In the genomic region with DNA sequence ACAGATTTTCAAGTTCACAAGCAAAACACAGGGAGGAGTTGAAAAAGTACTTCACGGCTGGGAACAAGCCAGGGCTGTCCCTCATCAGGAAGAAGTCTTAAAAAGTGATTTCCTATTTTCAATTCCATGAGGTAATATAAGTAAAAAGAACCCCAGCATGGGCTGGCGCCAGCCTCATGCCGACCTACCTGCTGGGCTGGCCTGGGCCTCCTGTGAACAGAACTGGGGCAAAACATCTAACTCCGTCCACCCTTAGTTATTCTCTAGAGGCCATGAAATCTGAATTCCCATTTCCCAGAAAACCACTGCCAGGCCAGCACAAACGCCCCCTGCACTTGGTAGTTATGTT, we compare ENCODE assay signal across 8 cellular contexts.
DNase-seq lines count a peak whose midpoint lies in the region; ATAC-seq and TF ChIP-seq lines count a peak whose summit lies in the region.

No MANE protein-coding gene starts in this region.

- peak overlapping the region; percentile 62 for H3K4me3 Mint-ChIP-seq in activated naive CD4-positive, alpha-beta T cell treated with anti-CD3 and anti-CD28 coated beads, Interleukin-2, amount 10 ng/mL, durations not matched to agents 7 days and 5 days
- peak overlapping the region; percentile 74 to 89 (median 84) for H3K4me3 Mint-ChIP-seq in naive thymus-derived CD8-positive, alpha-beta T cell

- H3K27ac ChIP-seq in cingulate gyrus (ENCODE audit: low read depth, low read length) (peak overlapping the region; percentile 94), upper lobe of right lung (peak overlapping the region; percentile 91)

- intact Hi-C loops in upper lobe of right lung (cut with DNase I): no loop called here

- H3K4me1 ChIP-seq in upper lobe of right lung: peaks cover 54% of the 10 kb centered on the region

- peaks cover 19% of the 10 kb centered on the region for H3K36me3 ChIP-seq in upper lobe of right lung

- CTCF ChIA-PET in activated naive CD4-positive, alpha-beta T cell treated with anti-CD3 and anti-CD28 coated beads, Interleukin-2, amount 10 ng/mL, durations not matched to agents 7 days and 5 days (lab: Charles Lee): interaction anchor here (0.7 to 10.1 kb wide), 15 partner anchors 9 to 209 kb away, joined by 3 to 124 read pairs (median 6); a partner anchor contains a TSS

- no peak for ATAC-seq in naive thymus-derived CD8-positive, alpha-beta T cell
- ATAC-seq in upper lobe of right lung (no peak), HG03175 (IDR thresholded peaks at IDR 0.05; ENCODE audit: unreplicated experiment) (no peak), GM21717 (IDR thresholded peaks at IDR 0.05; ENCODE audit: unreplicated experiment) (no peak)

- H3K27me3 ChIP-seq in upper lobe of right lung: no peaks in the 10 kb centered on the region

- peaks cover 61% of the 10 kb centered on the region for H3K36me3 Mint-ChIP-seq in activated naive CD4-positive, alpha-beta T cell treated with anti-CD3 and anti-CD28 coated beads, Interleukin-2, amount 10 ng/mL, durations not matched to agents 7 days and 5 days
- H3K36me3 Mint-ChIP-seq in naive thymus-derived CD8-positive, alpha-beta T cell: peaks cover 0 to 11% (median 11%) of the 10 kb centered on the region in 3 donors

- DNase-seq in activated naive CD4-positive, alpha-beta T cell treated with anti-CD3 and anti-CD28 coated beads, Interleukin-2, amount 10 ng/mL, durations not matched to agents 7 days and 5 days: no peak
- DNase-seq in activated naive CD4-positive, alpha-beta T cell treated with Interleukin-2 at 50 U/mL for 16 hours: no peak
- no peak for DNase-seq in naive thymus-derived CD8-positive, alpha-beta T cell
- no peak for DNase-seq in upper lobe of right lung
- DNase-seq in HT-29 (ENCODE audit: low spot score): no peak

- no peaks in the 10 kb centered on the region for H3K9me3 ChIP-seq in upper lobe of right lung

- no peaks in the 10 kb centered on the region for H3K9me3 Mint-ChIP-seq in activated naive CD4-positive, alpha-beta T cell treated with anti-CD3 and anti-CD28 coated beads, Interleukin-2, amount 10 ng/mL, durations not matched to agents 7 days and 5 days
- H3K9me3 Mint-ChIP-seq in naive thymus-derived CD8-positive, alpha-beta T cell: peaks cover 0 to 2% (median 0%) of the 10 kb centered on the region in 9 donors

- peaks cover 95% of the 10 kb centered on the region for H3K4me1 Mint-ChIP-seq in activated naive CD4-positive, alpha-beta T cell treated with anti-CD3 and anti-CD28 coated beads, Interleukin-2, amount 10 ng/mL, durations not matched to agents 7 days and 5 days
- H3K4me1 Mint-ChIP-seq in naive thymus-derived CD8-positive, alpha-beta T cell: peaks cover 53 to 99% (median 93%) of the 10 kb centered on the region in 4 donors

- no peaks in the 10 kb centered on the region for H3K27me3 Mint-ChIP-seq in activated naive CD4-positive, alpha-beta T cell treated with anti-CD3 and anti-CD28 coated beads, Interleukin-2, amount 10 ng/mL, durations not matched to agents 7 days and 5 days
- peaks cover 0 to 3% (median 0%) of the 10 kb centered on the region in 5 donors for H3K27me3 Mint-ChIP-seq in naive thymus-derived CD8-positive, alpha-beta T cell

- H3K27ac Mint-ChIP-seq in activated naive CD4-positive, alpha-beta T cell treated with anti-CD3 and anti-CD28 coated beads, Interleukin-2, amount 10 ng/mL, durations not matched to agents 7 days and 5 days: peak overlapping the region; percentile 99
- H3K27ac Mint-ChIP-seq in naive thymus-derived CD8-positive, alpha-beta T cell: peak overlapping the region; percentile 98 to 100 (median 100)

- no peak for TF ChIP-seq CTCF in upper lobe of right lung (IDR thresholded peaks at IDR 0.05)

- POLR2A ChIA-PET in naive thymus-derived CD8-positive, alpha-beta T cell (lab: Charles Lee): interaction anchor here (0.8 to 5.7 kb wide), 13 partner anchors 17 to 497 kb away, joined by 3 to 106 read pairs (median 4); a partner anchor contains a TSS

- H3K4me3 ChIP-seq in upper lobe of right lung: peak overlapping the region; percentile 2
